Comparison of ENCODE assay signal across 21 cellular contexts in genomic region chr3:100033814-100034490, GRCh38.
DNase-seq lines count a peak whose midpoint lies in the region; ATAC-seq, FAIRE-seq and TF ChIP-seq lines count a peak whose summit lies in the region.
"Had no signal": no experiment of that assay in that cellular context is flagged by ENCODE, and none has a peak within 500 bp of the region (broad histone marks: within the 10 kb centered on the region; RNA-seq: fewer than 3 reads in every experiment).

No MANE protein-coding gene starts in this region.

- no peak for TF ChIP-seq CTCF in fibroblast of mammary gland (conservative IDR thresholded peaks at IDR 0.05; ENCODE audit: control insufficient read depth, insufficient read depth, low read depth, low read length)
- TF ChIP-seq CTCF in osteocyte (IDR thresholded peaks at IDR 0.05) = no peak
- no peak for TF ChIP-seq CTCF in glutamatergic neuron (IDR thresholded peaks at IDR 0.05; ENCODE audit: partially characterized antibody, unreplicated experiment)

- H3K4me3 Mint-ChIP-seq in osteocyte (ENCODE audit: unreplicated experiment) (no peak overlapping the region), glutamatergic neuron (ENCODE audit: unreplicated experiment) (no peak overlapping the region)
- H3K4me3 Mint-ChIP-seq: activated naive CD8-positive, alpha-beta T cell treated with anti-CD3 and anti-CD28 coated beads, Interleukin-2, amount 50 U/mL, for 24 hours; effector memory CD8-positive, alpha-beta T cell; neural progenitor cell; T-helper 1 cell treated with Interleukin-12 subunit alpha and Interleukin-12 subunit beta and Interleukin-4 antibody, amounts not matched to agents 30 μg/mL and 1 μg/mL, for 36 hours had no signal

- no peak overlapping the region for H3K4me3 ChIP-seq in adipocyte (ENCODE audit: low read length)
- H3K4me3 ChIP-seq in fibroblast of mammary gland (ENCODE audit: control insufficient read depth, low read depth, low read length) = no peak overlapping the region
- H3K4me3 ChIP-seq: neural progenitor cell had no signal

- H3K36me3 ChIP-seq in adipocyte (ENCODE audit: control insufficient read depth, insufficient read depth, low read length, severe bottlenecking) = no peaks in the 10 kb centered on the region
- H3K36me3 ChIP-seq: neural progenitor cell had no signal

- H3K4me1 Mint-ChIP-seq in osteocyte (ENCODE audit: unreplicated experiment) = peaks cover 40% of the 10 kb centered on the region
- H3K4me1 Mint-ChIP-seq in glutamatergic neuron (ENCODE audit: low read depth, unreplicated experiment) = peaks cover 23% of the 10 kb centered on the region
- H3K4me1 Mint-ChIP-seq: neural progenitor cell had no signal

- H3K27me3 Mint-ChIP-seq in osteocyte (ENCODE audit: unreplicated experiment) (no peaks in the 10 kb centered on the region), glutamatergic neuron (ENCODE audit: unreplicated experiment) (peaks cover 5% of the 10 kb centered on the region)
- H3K27me3 Mint-ChIP-seq: activated naive CD8-positive, alpha-beta T cell treated with anti-CD3 and anti-CD28 coated beads, Interleukin-2, amount 50 U/mL, for 24 hours; effector memory CD8-positive, alpha-beta T cell had no signal

- peak overlapping the region; percentile 56 for H3K27ac Mint-ChIP-seq in osteocyte (ENCODE audit: unreplicated experiment)
- H3K27ac Mint-ChIP-seq in glutamatergic neuron (ENCODE audit: unreplicated experiment) = no peak overlapping the region
- H3K27ac Mint-ChIP-seq: activated naive CD8-positive, alpha-beta T cell treated with anti-CD3 and anti-CD28 coated beads, Interleukin-2, amount 50 U/mL, for 24 hours; effector memory CD8-positive, alpha-beta T cell; neural progenitor cell; T-helper 1 cell treated with Interleukin-12 subunit alpha and Interleukin-12 subunit beta and Interleukin-4 antibody, amounts not matched to agents 30 μg/mL and 1 μg/mL, for 36 hours had no signal

- no peaks in the 10 kb centered on the region for H3K9me3 ChIP-seq in adipocyte (ENCODE audit: control insufficient read depth, low read length)

- TF ChIP-seq POLR2A in GM12892 (IDR thresholded peaks at IDR 0.05; ENCODE audit: low read depth, low read length) = no peak

- FAIRE-seq in GM12892 (lab: Jason Lieb, UNC) = peak; percentile 9

- H3K36me3 Mint-ChIP-seq in osteocyte (ENCODE audit: unreplicated experiment) (no peaks in the 10 kb centered on the region), glutamatergic neuron (ENCODE audit: unreplicated experiment) (no peaks in the 10 kb centered on the region)
- H3K36me3 Mint-ChIP-seq: neural progenitor cell had no signal

- no peak overlapping the region for H3K9ac ChIP-seq in adipocyte (ENCODE audit: low read length)
- H3K9ac ChIP-seq: neural progenitor cell had no signal

- no peak for DNase-seq in GM12892 (ENCODE audit: insufficient read length)
- peak; percentile 76 for DNase-seq in adipocyte (ENCODE audit: low read depth)
- peak; percentile 65 for DNase-seq in fibroblast of mammary gland (ENCODE audit: low read depth)
- DNase-seq in osteocyte (ENCODE audit: extremely low spot score, unreplicated experiment) = no peak
- no peak for DNase-seq in glutamatergic neuron
- DNase-seq: activated CD4-positive, alpha-beta T cell treated with anti-CD3 and anti-CD28 coated beads, Interleukin-2, amount 50 U/mL, for 1 hour; activated CD8-positive, alpha-beta memory T cell treated with anti-CD3 and anti-CD28 coated beads, Interleukin-2, amount 50 U/mL, for 4 hours; activated naive CD8-positive, alpha-beta T cell treated with anti-CD3 and anti-CD28 coated beads, Interleukin-2, amount 50 U/mL, for 24 hours; central memory CD4-positive, alpha-beta T cell; DMS53; effector memory CD8-positive, alpha-beta T cell; NCI-H1436; NCI-H2171; NCI-H526 treated with DMSO at 0.1 percent for 48 hours; Right ventricle myocardium superior; stimulated activated CD4-positive, alpha-beta T cell treated with anti-CD3 and anti-CD28 coated beads, Interleukin-15, amount 100 ng/mL, for 24 hours had no signal

- no peak for ATAC-seq in HG02588 (IDR thresholded peaks at IDR 0.05; ENCODE audit: unreplicated experiment)
- no peak for ATAC-seq in HG03135 (IDR thresholded peaks at IDR 0.05; ENCODE audit: unreplicated experiment)
- ATAC-seq in GM21390 (IDR thresholded peaks at IDR 0.05; ENCODE audit: unreplicated experiment) = no peak
- ATAC-seq: activated naive CD8-positive, alpha-beta T cell treated with anti-CD3 and anti-CD28 coated beads, Interleukin-2, amount 50 U/mL, for 24 hours; effector memory CD8-positive, alpha-beta T cell had no signal

- no peaks in the 10 kb centered on the region for H3K27me3 ChIP-seq in adipocyte (replicated peaks; ENCODE audit: control insufficient read depth, insufficient read depth, low read length)
- H3K27me3 ChIP-seq: neural progenitor cell had no signal

- no peaks in the 10 kb centered on the region for H3K9me3 Mint-ChIP-seq in osteocyte (ENCODE audit: unreplicated experiment)
- H3K9me3 Mint-ChIP-seq in glutamatergic neuron (ENCODE audit: unreplicated experiment) = peaks cover 6% of the 10 kb centered on the region
- H3K9me3 Mint-ChIP-seq: activated naive CD8-positive, alpha-beta T cell treated with anti-CD3 and anti-CD28 coated beads, Interleukin-2, amount 50 U/mL, for 24 hours; effector memory CD8-positive, alpha-beta T cell; neural progenitor cell; T-helper 1 cell treated with Interleukin-12 subunit alpha and Interleukin-12 subunit beta and Interleukin-4 antibody, amounts not matched to agents 30 μg/mL and 1 μg/mL, for 36 hours had no signal

- H3K4me1 ChIP-seq in adipocyte (ENCODE audit: control insufficient read depth, insufficient read depth, low read length) = peaks cover 25% of the 10 kb centered on the region

Comparison
In these comparisons a context has a peak if more than half of its experiments do, and no peak if none do; other contexts are left out.
1. DNase-seq: peak in adipocyte (single experiment) and fibroblast of mammary gland (single experiment); none in GM12892 (single experiment), osteocyte (single experiment) and glutamatergic neuron (single experiment).